16 cellular contexts compared by ENCODE assay signal in genomic region chr15:72269739-72270138, GRCh38. TPM values are rescaled to one million over a fixed set of nuclear protein-coding genes. Genes with fewer than 3 reads are reported as not detected.
A peak's percentile ranks its signal among the peaks of the same experiment; 100 is the strongest.
DNase-seq lines count a peak whose midpoint lies in the region; ATAC-seq, FAIRE-seq and TF ChIP-seq lines count a peak whose summit lies in the region.
"Had no signal": no experiment of that assay in that cellular context is flagged by ENCODE, and none has a peak within 500 bp of the region (broad histone marks: within the 10 kb centered on the region; RNA-seq: fewer than 3 reads in every experiment).

No MANE protein-coding gene starts in this region.

- no peak for TF ChIP-seq CTCF in HEK293 (tag by site-specific recombination; IDR thresholded peaks at IDR 0.05)
- TF ChIP-seq CTCF in K562 (IDR thresholded peaks at IDR 0.05 in 2 of 3, conservative IDR thresholded peaks at IDR 0.05 in 1 of 3; ENCODE audit: insufficient read depth in 2 of 3, low read depth in 1 of 3, low read length in 3 of 3) = no peak
- no peak for TF ChIP-seq CTCF in neural cell (IDR thresholded peaks at IDR 0.05; ENCODE audit: poor library complexity, severe bottlenecking)

- H3K27ac Mint-ChIP-seq in activated CD4-positive, alpha-beta T cell treated with anti-CD3 and anti-CD28 coated beads for 36 hours = peak overlapping the region; percentile 11
- H3K27ac Mint-ChIP-seq in activated CD4-positive, alpha-beta T cell treated with anti-CD3 and anti-CD28 coated beads, Interleukin-2, amount 10 ng/mL, durations not matched to agents 7 days and 5 days = no peak overlapping the region
- no peak overlapping the region for H3K27ac Mint-ChIP-seq in T-helper 2 cell treated with Interferon-gamma antibody and Interleukin-4, amounts not matched to agents 5 μg/mL and 100 μg/mL, for 36 hours
- H3K27ac Mint-ChIP-seq: GM23338 had no signal

- no TSS peak for BruUV-seq in K562 (replicated peaks; lab: Mats Ljungman, UMichigan)

- no peak overlapping the region for H2AFZ ChIP-seq in K562 (ENCODE audit: low read depth, low read length)
- H2AFZ ChIP-seq in neural cell (ENCODE audit: low read depth, low read length) = no peak overlapping the region
- no peak overlapping the region for H2AFZ ChIP-seq in mesenchymal stem cell (ENCODE audit: low read depth, low read length)
- H2AFZ ChIP-seq: GM23338 had no signal

- H3K79me1 ChIP-seq in mesenchymal stem cell (replicated peaks; ENCODE audit: low read length, poor library complexity, severe bottlenecking) = peaks cover 31% of the 10 kb centered on the region

- H3K4me3 ChIP-seq in HEK293 (ENCODE audit: low read depth, low read length) = no peak overlapping the region
- H3K4me3 ChIP-seq in K562 = no peak overlapping the region
- peak overlapping the region; percentile 82 for H3K4me3 ChIP-seq in neural cell (ENCODE audit: low read length)
- no peak overlapping the region for H3K4me3 ChIP-seq in mesenchymal stem cell (ENCODE audit: insufficient read depth in 1 of 2, low read depth in 1 of 2, low read length in 2 of 2)
- H3K4me3 ChIP-seq: GM23338 had no signal

- peaks cover 6% of the 10 kb centered on the region; the same call in 1 of the 2 replicates for H3K4me1 ChIP-seq in HEK293 (ENCODE audit: control insufficient read depth, insufficient read depth, low read length)
- H3K4me1 ChIP-seq in K562 (replicated peaks in 1 of 2; ENCODE audit: control insufficient read depth in 2 of 2, insufficient read depth in 2 of 2, low read length in 2 of 2) = peaks cover 12 to 17% of the 10 kb centered on the region in 2 experiments; a peak in 4 of 5 replicates
- peaks cover 3% of the 10 kb centered on the region for H3K4me1 ChIP-seq in mesenchymal stem cell (ENCODE audit: control insufficient read depth, insufficient read depth, low read depth, low read length)

- no peak overlapping the region for H2BK12ac ChIP-seq in mesenchymal stem cell (ENCODE audit: low read length in 2 of 2)

- no peaks in the 10 kb centered on the region for H3K9me1 ChIP-seq in K562 (ENCODE audit: control insufficient read depth, insufficient read depth, low read length)

- peaks cover 38% of the 10 kb centered on the region for H3K36me3 Mint-ChIP-seq in activated CD4-positive, alpha-beta T cell treated with anti-CD3 and anti-CD28 coated beads for 36 hours (ENCODE audit: low read depth)
- peaks cover 34% of the 10 kb centered on the region for H3K36me3 Mint-ChIP-seq in activated CD4-positive, alpha-beta T cell treated with anti-CD3 and anti-CD28 coated beads, Interleukin-2, amount 10 ng/mL, durations not matched to agents 7 days and 5 days (ENCODE audit: low read depth)
- peaks cover 22% of the 10 kb centered on the region for H3K36me3 Mint-ChIP-seq in T-helper 2 cell treated with Interferon-gamma antibody and Interleukin-4, amounts not matched to agents 5 μg/mL and 100 μg/mL, for 36 hours (ENCODE audit: low read depth)

- H2AK5ac ChIP-seq in mesenchymal stem cell (ENCODE audit: low read length, severe bottlenecking) = no peak overlapping the region

- peaks cover 47% of the 10 kb centered on the region for H3K4me1 Mint-ChIP-seq in activated CD4-positive, alpha-beta T cell treated with anti-CD3 and anti-CD28 coated beads for 36 hours
- H3K4me1 Mint-ChIP-seq in activated CD4-positive, alpha-beta T cell treated with anti-CD3 and anti-CD28 coated beads, Interleukin-2, amount 10 ng/mL, durations not matched to agents 7 days and 5 days = peaks cover 38% of the 10 kb centered on the region
- H3K4me1 Mint-ChIP-seq in T-helper 2 cell treated with Interferon-gamma antibody and Interleukin-4, amounts not matched to agents 5 μg/mL and 100 μg/mL, for 36 hours (ENCODE audit: low read depth) = peaks cover 29% of the 10 kb centered on the region

- H4K91ac ChIP-seq in mesenchymal stem cell (ENCODE audit: low read length) = no peak overlapping the region

- no peaks in the 10 kb centered on the region for H3F3A ChIP-seq in neural cell (ENCODE audit: insufficient read depth, low read length, poor library complexity, severe bottlenecking)

- in situ Hi-C loops in K562 (cut with MboI) = loop anchor here (5.0 kb wide), 1 partner anchor 57 kb away; no protein-coding TSS in a partner anchor

- H3K9ac ChIP-seq in K562 (ENCODE audit: insufficient read depth in 1 of 2, low read depth in 2 of 2, low read length in 2 of 2) (no peak overlapping the region), neural cell (ENCODE audit: low read length) (no peak overlapping the region), mesenchymal stem cell (ENCODE audit: low read length) (no peak overlapping the region)

- no peak overlapping the region for H3K4ac ChIP-seq in mesenchymal stem cell (ENCODE audit: low read depth in 1 of 2, low read length in 2 of 2)

- H3K14ac ChIP-seq in mesenchymal stem cell (ENCODE audit: low read length in 2 of 2) = no peak overlapping the region

- WGBS in K562 (ENCODE audit: insufficient coverage, low coverage, missing lambda C conversion rate) = 100% methylated on average over 2 of the region's 4 CpGs
- 100% methylated on average over 4 of the region's 4 CpGs for WGBS in mesenchymal stem cell

- POLR2A ChIA-PET in activated CD4-positive, alpha-beta T cell treated with anti-CD3 and anti-CD28 coated beads for 36 hours (lab: Charles Lee) = no interaction called here
- POLR2A ChIA-PET in activated CD4-positive, alpha-beta T cell treated with anti-CD3 and anti-CD28 coated beads, Interleukin-2, amount 10 ng/mL, durations not matched to agents 7 days and 5 days (lab: Charles Lee) = no interaction called here
- POLR2A ChIA-PET in HEK293 (lab: Yijun Ruan, JAX) = no interaction called here
- POLR2A ChIA-PET in K562 (lab: Yijun Ruan, JAX) = interaction anchor here (1.2 kb wide), 1 partner anchor 10 kb away, joined by 4 read pairs; no protein-coding TSS in a partner anchor

- H3K4me2 ChIP-seq in K562 (ENCODE audit: insufficient read depth, low read length) = no peak overlapping the region
- no peak overlapping the region for H3K4me2 ChIP-seq in neural cell (ENCODE audit: low read length)
- H3K4me2 ChIP-seq in mesenchymal stem cell (ENCODE audit: low read length, poor library complexity, severe bottlenecking) = no peak overlapping the region
- H3K4me2 ChIP-seq: GM23338 had no signal

- H3K27ac ChIP-seq in HEK293 (ENCODE audit: extremely low read depth, low read depth, low read length) = no peak overlapping the region
- no peak overlapping the region for H3K27ac ChIP-seq in K562 (ENCODE audit: extremely low read depth, low read depth, low read length)
- H3K27ac ChIP-seq in neural cell (ENCODE audit: low read length) = no peak overlapping the region
- no peak overlapping the region for H3K27ac ChIP-seq in mesenchymal stem cell (ENCODE audit: low read length, poor library complexity, severe bottlenecking)
- H3K27ac ChIP-seq: 22Rv1 had no signal

- intact Hi-C loops in activated CD4-positive, alpha-beta T cell treated with anti-CD3 and anti-CD28 coated beads for 36 hours (cut with DNase I, micrococcal nuclease) = loop anchor here (5.0 to 10.0 kb wide), 5 partner anchors 72 to 1725 kb away; partner anchors contain the start of genes ARIH1 (in 1 of the 2), GRAMD2A (in 1 of the 2), MYO9A (in 1 of the 2) and NEO1 (in 1 of the 2)
- intact Hi-C loops in K562 (cut with micrococcal nuclease) = no loop called here

- no peak for TF ChIP-seq POLR2A in K562 (conservative IDR thresholded peaks at IDR 0.05)

- no peaks in the 10 kb centered on the region for H3K9me3 Mint-ChIP-seq in activated CD4-positive, alpha-beta T cell treated with anti-CD3 and anti-CD28 coated beads for 36 hours (ENCODE audit: low read depth)
- no peaks in the 10 kb centered on the region for H3K9me3 Mint-ChIP-seq in activated CD4-positive, alpha-beta T cell treated with anti-CD3 and anti-CD28 coated beads, Interleukin-2, amount 10 ng/mL, durations not matched to agents 7 days and 5 days
- H3K9me3 Mint-ChIP-seq in T-helper 2 cell treated with Interferon-gamma antibody and Interleukin-4, amounts not matched to agents 5 μg/mL and 100 μg/mL, for 36 hours = no peaks in the 10 kb centered on the region
- H3K9me3 Mint-ChIP-seq: CD14-positive monocyte; CD8-positive, alpha-beta memory T cell; GM23338 had no signal

- H3K9me3 ChIP-seq in HEK293 (ENCODE audit: control insufficient read depth, insufficient read depth, low read depth, low read length) (no peaks in the 10 kb centered on the region), K562 (replicated peaks; ENCODE audit: control insufficient read depth, insufficient read depth, low read depth, low read length) (no peaks in the 10 kb centered on the region), neural cell (ENCODE audit: low read length) (no peaks in the 10 kb centered on the region), mesenchymal stem cell (ENCODE audit: control insufficient read depth, low read length) (no peaks in the 10 kb centered on the region)
- H3K9me3 ChIP-seq: Caco-2 had no signal

- H3K27me3 Mint-ChIP-seq in activated CD4-positive, alpha-beta T cell treated with anti-CD3 and anti-CD28 coated beads for 36 hours = no peaks in the 10 kb centered on the region
- no peaks in the 10 kb centered on the region for H3K27me3 Mint-ChIP-seq in activated CD4-positive, alpha-beta T cell treated with anti-CD3 and anti-CD28 coated beads, Interleukin-2, amount 10 ng/mL, durations not matched to agents 7 days and 5 days
- no peaks in the 10 kb centered on the region for H3K27me3 Mint-ChIP-seq in T-helper 2 cell treated with Interferon-gamma antibody and Interleukin-4, amounts not matched to agents 5 μg/mL and 100 μg/mL, for 36 hours (ENCODE audit: low read depth)
- H3K27me3 Mint-ChIP-seq: CD8-positive, alpha-beta memory T cell had no signal

- no peak for DNase-seq in activated CD4-positive, alpha-beta T cell treated with anti-CD3 and anti-CD28 coated beads for 36 hours
- no peak for DNase-seq in activated CD4-positive, alpha-beta T cell treated with anti-CD3 and anti-CD28 coated beads, Interleukin-2, amount 10 ng/mL, durations not matched to agents 7 days and 5 days
- DNase-seq in K562 (ENCODE audit: extremely low read depth in 1 of 4, low spot score in 3 of 4) = no peak
- DNase-seq in T-helper 2 cell treated with Interferon-gamma antibody and Interleukin-4, amounts not matched to agents 5 μg/mL and 100 μg/mL, for 36 hours (ENCODE audit: low spot score) = no peak
- DNase-seq in mesenchymal stem cell = no peak
- DNase-seq: Caco-2; CD8-positive, alpha-beta memory T cell; GF-D8; H7 had no signal

- ATAC-seq in activated CD4-positive, alpha-beta T cell treated with anti-CD3 and anti-CD28 coated beads for 36 hours = no peak
- ATAC-seq in K562 (no peak), HG02610 (IDR thresholded peaks at IDR 0.05; ENCODE audit: unreplicated experiment) (no peak)
- ATAC-seq: GM23338 had no signal

- no peak overlapping the region for H2BK120ac ChIP-seq in mesenchymal stem cell (ENCODE audit: low read depth, low read length)

- H3K36me3 ChIP-seq in HEK293 (ENCODE audit: control insufficient read depth in 2 of 2, insufficient read depth in 1 of 2, low read length in 2 of 2) (peaks cover 59 to 64% of the 10 kb centered on the region in 2 experiments), K562 (ENCODE audit: control insufficient read depth, insufficient read depth, low read length) (peaks cover 58% of the 10 kb centered on the region; the same call in 2 of the 3 replicates), neural cell (ENCODE audit: insufficient read depth, low read length) (no peaks in the 10 kb centered on the region), mesenchymal stem cell (ENCODE audit: control insufficient read depth in 1 of 2, insufficient read depth in 2 of 2, low read depth in 1 of 2, low read length in 2 of 2) (peaks cover 22 to 58% of the 10 kb centered on the region in 2 experiments)

- H3K79me2 ChIP-seq in K562 (ENCODE audit: control insufficient read depth, insufficient read depth, low read length) = peaks cover 23% of the 10 kb centered on the region
- H3K79me2 ChIP-seq in neural cell (replicated peaks; ENCODE audit: insufficient read depth, low read length) = peaks cover 27% of the 10 kb centered on the region

- no peaks in the 10 kb centered on the region for H3K9me2 ChIP-seq in neural cell (ENCODE audit: insufficient read depth, low read length)

- H2BK15ac ChIP-seq in mesenchymal stem cell (ENCODE audit: low read depth, poor library complexity, severe bottlenecking) = no peak overlapping the region

- no peaks in the 10 kb centered on the region for H4K20me1 ChIP-seq in K562 (replicated peaks; ENCODE audit: control insufficient read depth, insufficient read depth, low read length)
- no peaks in the 10 kb centered on the region for H4K20me1 ChIP-seq in neural cell (ENCODE audit: insufficient read depth)

- FAIRE-seq in K562 (lab: Jason Lieb, UNC) = no peak

- H3K27me3 ChIP-seq in K562 (ENCODE audit: control insufficient read depth in 2 of 2, insufficient read depth in 2 of 2, low read length in 2 of 2) (no peaks in the 10 kb centered on the region), neural cell (ENCODE audit: insufficient read depth, low read depth, low read length) (no peaks in the 10 kb centered on the region), mesenchymal stem cell (ENCODE audit: control insufficient read depth in 1 of 2, insufficient read depth in 1 of 2, low read length in 2 of 2) (no peaks in the 10 kb centered on the region)

- TF ChIP-seq RAD21 in K562 (CRISPR knock-in tag; conservative IDR thresholded peaks at IDR 0.05 in 1 of 2, IDR thresholded peaks at IDR 0.05 in 1 of 2) (no peak), neural cell (conservative IDR thresholded peaks at IDR 0.05) (no peak)

- no peak overlapping the region for H3K18ac ChIP-seq in mesenchymal stem cell (ENCODE audit: low read depth in 1 of 2, low read length in 2 of 2)

- no peak overlapping the region for H3K23ac ChIP-seq in mesenchymal stem cell (ENCODE audit: low read length in 2 of 2)

- CTCF ChIA-PET in activated CD4-positive, alpha-beta T cell treated with anti-CD3 and anti-CD28 coated beads for 36 hours (lab: Charles Lee) = interaction anchor here (1.1 to 1.9 kb wide), 2 partner anchors 43 to 71 kb away, joined by 3 to 4 read pairs; no protein-coding TSS in a partner anchor
- CTCF ChIA-PET in activated CD4-positive, alpha-beta T cell treated with anti-CD3 and anti-CD28 coated beads, Interleukin-2, amount 10 ng/mL, durations not matched to agents 7 days and 5 days (lab: Charles Lee) = interaction anchor here (0.7 to 2.0 kb wide), 2 partner anchors 9 to 43 kb away, joined by 3 to 5 read pairs; no protein-coding TSS in a partner anchor
- CTCF ChIA-PET in HEK293 (lab: Yijun Ruan, JAX) = interaction anchor here (0.8 to 1.8 kb wide), 3 partner anchors 15 to 72 kb away, joined by 4 to 6 read pairs (median 4); partner anchors contain the start of gene GRAMD2A
- CTCF ChIA-PET in K562 (lab: Yijun Ruan, JAX; ENCODE audit: low intra/inter-chr PET ratio) = no interaction called here

- no peak overlapping the region for H3K4me3 Mint-ChIP-seq in activated CD4-positive, alpha-beta T cell treated with anti-CD3 and anti-CD28 coated beads for 36 hours
- H3K4me3 Mint-ChIP-seq in activated CD4-positive, alpha-beta T cell treated with anti-CD3 and anti-CD28 coated beads, Interleukin-2, amount 10 ng/mL, durations not matched to agents 7 days and 5 days = no peak overlapping the region
- H3K4me3 Mint-ChIP-seq in T-helper 2 cell treated with Interferon-gamma antibody and Interleukin-4, amounts not matched to agents 5 μg/mL and 100 μg/mL, for 36 hours = no peak overlapping the region
- H3K4me3 Mint-ChIP-seq: CD14-positive monocyte, GM23338 had no signal

- TF ChIP-seq EP300 in K562 (IDR thresholded peaks at IDR 0.05; ENCODE audit: low read length) (no peak), neural cell (conservative IDR thresholded peaks at IDR 0.05; ENCODE audit: poor library complexity, severe bottlenecking) (no peak)

- no peak overlapping the region for H2BK5ac ChIP-seq in mesenchymal stem cell (ENCODE audit: low read depth, low read length, poor library complexity, severe bottlenecking)

- no peak overlapping the region for H4K8ac ChIP-seq in mesenchymal stem cell (ENCODE audit: low read length)

RNA-seq across cellular contexts. Expression of gene PARP6, which starts 2.6 kb away (rescaled TPM):
- 10 to 100 TPM; 41.4 to 58.2 TPM for total RNA-seq in activated CD4-positive, alpha-beta T cell treated with anti-CD3 and anti-CD28 coated beads for 36 hours
- total RNA-seq in activated CD4-positive, alpha-beta T cell treated with anti-CD3 and anti-CD28 coated beads, Interleukin-2, amount 10 ng/mL, durations not matched to agents 7 days and 5 days = 10 to 100 TPM; 62.9 to 69.2 TPM
- 208 and 213 TPM in 2 replicates for total RNA-seq in K562 (2011; cell fraction: chromatin; rRNA removed; ENCODE audit: low replicate concordance)
- 96.4 and 99.1 TPM in 2 replicates for total RNA-seq in K562 (2011; cell fraction: nucleolus; rRNA removed)
- 121 and 131 TPM in 2 replicates for total RNA-seq in K562 (2011; cell fraction: nucleoplasm; rRNA removed)
- total RNA-seq in K562 (2014; rRNA removed) = 24.1 and 24.9 TPM in 2 replicates
- 26.3 and 28.3 TPM in 2 replicates for total RNA-seq in K562 (2014; rRNA removed; fragmentation: Illumina TruSeq; extraction: Trizol)
- 25.2 and 27.8 TPM in 2 replicates for total RNA-seq in K562 (2015; rRNA removed; fragmentation: Illumina TruSeq; extraction: Trizol)
- 35.0 and 42.9 TPM in 2 replicates for total RNA-seq in K562 (2021)
- polyA plus RNA-seq in K562 (2011; rRNA removed) = 83.2 and 105 TPM in 2 replicates
- polyA plus RNA-seq in K562 (2011; cell fraction: cytosol; rRNA removed) = 42.2 and 64.2 TPM in 2 replicates
- 595 and 718 TPM in 2 replicates for polyA plus RNA-seq in K562 (2011; cell fraction: nucleus; rRNA removed)
- 35.3 and 84.4 TPM in 2 replicates for polyA plus RNA-seq in K562 (2012)
- polyA plus RNA-seq in K562 (2014; fragmentation: Illumina TruSeq; extraction: Trizol) = 34.4 and 41.7 TPM in 2 replicates
- polyA plus RNA-seq in K562 (2014; fragmentation: Nextera tagmentation; extraction: Ambion mirVana) = 10 to 100 TPM; 14.8 to 18.9 TPM
- 39.3 and 43.4 TPM in 2 replicates for polyA plus RNA-seq in K562 (2014; rRNA removed)
- 53.4 and 76.3 TPM in 2 replicates for polyA minus RNA-seq in K562 (2011; rRNA and poly(A)+ RNA removed)
- 12.4 and 15.7 TPM in 2 replicates for polyA minus RNA-seq in K562 (2011; cell fraction: cytosol; rRNA and poly(A)+ RNA removed)
- polyA minus RNA-seq in K562 (2011; cell fraction: nucleus; rRNA and poly(A)+ RNA removed) = 62.1 and 102 TPM in 2 replicates
- 200 and 218 TPM in 2 replicates for polyA plus RNA-seq in neural cell
- 138 and 150 TPM in 2 replicates for polyA minus RNA-seq in neural cell
- 35.6 TPM for polyA plus RNA-seq in mesenchymal stem cell (2013, experiment 1 of 2)
- polyA plus RNA-seq in mesenchymal stem cell (2013, experiment 2 of 2) = 36.7 TPM

RNA-seq across cellular contexts. Expression of gene PKM, which starts 38.7 kb away (rescaled TPM):
- total RNA-seq in activated CD4-positive, alpha-beta T cell treated with anti-CD3 and anti-CD28 coated beads for 36 hours = 1,000 to 10,000 TPM; 2,479 to 3,112 TPM
- 1,000 to 10,000 TPM; 1,098 to 1,149 TPM for total RNA-seq in activated CD4-positive, alpha-beta T cell treated with anti-CD3 and anti-CD28 coated beads, Interleukin-2, amount 10 ng/mL, durations not matched to agents 7 days and 5 days
- 776 and 1,084 TPM in 2 replicates for total RNA-seq in K562 (2011; cell fraction: chromatin; rRNA removed; ENCODE audit: low replicate concordance)
- total RNA-seq in K562 (2011; cell fraction: nucleolus; rRNA removed) = 622 and 649 TPM in 2 replicates
- total RNA-seq in K562 (2011; cell fraction: nucleoplasm; rRNA removed) = 690 and 711 TPM in 2 replicates
- 368 and 422 TPM in 2 replicates for total RNA-seq in K562 (2014; rRNA removed)
- total RNA-seq in K562 (2014; rRNA removed; fragmentation: Illumina TruSeq; extraction: Trizol) = 309 and 338 TPM in 2 replicates
- 472 and 481 TPM in 2 replicates for total RNA-seq in K562 (2015; rRNA removed; fragmentation: Illumina TruSeq; extraction: Trizol)
- total RNA-seq in K562 (2021) = 466 and 471 TPM in 2 replicates
- polyA plus RNA-seq in K562 (2011; rRNA removed) = 825 and 845 TPM in 2 replicates
- polyA plus RNA-seq in K562 (2011; cell fraction: cytosol; rRNA removed) = 818 and 936 TPM in 2 replicates
- polyA plus RNA-seq in K562 (2011; cell fraction: nucleus; rRNA removed) = 810 and 976 TPM in 2 replicates
- polyA plus RNA-seq in K562 (2012) = 655 and 840 TPM in 2 replicates
- 507 and 521 TPM in 2 replicates for polyA plus RNA-seq in K562 (2014; fragmentation: Illumina TruSeq; extraction: Trizol)
- polyA plus RNA-seq in K562 (2014; fragmentation: Nextera tagmentation; extraction: Ambion mirVana) = 100 to 1,000 TPM; 140 to 308 TPM
- 383 and 417 TPM in 2 replicates for polyA plus RNA-seq in K562 (2014; rRNA removed)
- 1,620 and 1,672 TPM in 2 replicates for polyA minus RNA-seq in K562 (2011; rRNA and poly(A)+ RNA removed)
- polyA minus RNA-seq in K562 (2011; cell fraction: cytosol; rRNA and poly(A)+ RNA removed) = 474 and 637 TPM in 2 replicates
- polyA minus RNA-seq in K562 (2011; cell fraction: nucleus; rRNA and poly(A)+ RNA removed) = 388 and 642 TPM in 2 replicates
- 361 and 383 TPM in 2 replicates for polyA plus RNA-seq in neural cell
- polyA minus RNA-seq in neural cell = 293 and 323 TPM in 2 replicates
- 999 TPM for polyA plus RNA-seq in mesenchymal stem cell (2013, experiment 1 of 2)
- polyA plus RNA-seq in mesenchymal stem cell (2013, experiment 2 of 2) = 982 TPM

RNA-seq across cellular contexts. Expression of gene CELF6, which starts 50.2 kb away (rescaled TPM):
- total RNA-seq in activated CD4-positive, alpha-beta T cell treated with anti-CD3 and anti-CD28 coated beads for 36 hours = under 1 TPM; 0.37 to 0.40 TPM
- total RNA-seq in activated CD4-positive, alpha-beta T cell treated with anti-CD3 and anti-CD28 coated beads, Interleukin-2, amount 10 ng/mL, durations not matched to agents 7 days and 5 days = 1 to 10 TPM; 1.0 to 1.2 TPM
- not detected in 2 replicates for total RNA-seq in K562 (2011; cell fraction: chromatin; rRNA removed; ENCODE audit: low replicate concordance)
- total RNA-seq in K562 (2011; cell fraction: nucleolus; rRNA removed) = not detected in 2 replicates
- not detected in 2 replicates for total RNA-seq in K562 (2011; cell fraction: nucleoplasm; rRNA removed)
- 0.04 TPM in 1 of 2 replicates, not detected in the other for total RNA-seq in K562 (2014; rRNA removed)
- not detected in 2 replicates for total RNA-seq in K562 (2014; rRNA removed; fragmentation: Illumina TruSeq; extraction: Trizol)
- 0.08 TPM in 1 of 2 replicates, not detected in the other for total RNA-seq in K562 (2015; rRNA removed; fragmentation: Illumina TruSeq; extraction: Trizol)
- total RNA-seq in K562 (2021) = not detected in 2 replicates
- 0.03 TPM in 1 of 2 replicates, not detected in the other for polyA plus RNA-seq in K562 (2011; rRNA removed)
- 0.09 TPM in 1 of 2 replicates, not detected in the other for polyA plus RNA-seq in K562 (2011; cell fraction: cytosol; rRNA removed)
- polyA plus RNA-seq in K562 (2011; cell fraction: nucleus; rRNA removed) = 0.55 and 0.58 TPM in 2 replicates
- 0.04 and 0.30 TPM in 2 replicates for polyA plus RNA-seq in K562 (2012)
- not detected in 2 replicates for polyA plus RNA-seq in K562 (2014; fragmentation: Illumina TruSeq; extraction: Trizol)
- under 1 TPM in 1 of 2 experiments, not detected in 1; 0.01 TPM for polyA plus RNA-seq in K562 (2014; fragmentation: Nextera tagmentation; extraction: Ambion mirVana)
- 0.11 TPM in 1 of 2 replicates, not detected in the other for polyA plus RNA-seq in K562 (2014; rRNA removed)
- not detected in 2 replicates for polyA minus RNA-seq in K562 (2011; rRNA and poly(A)+ RNA removed)
- not detected in 2 replicates for polyA minus RNA-seq in K562 (2011; cell fraction: cytosol; rRNA and poly(A)+ RNA removed)
- polyA minus RNA-seq in K562 (2011; cell fraction: nucleus; rRNA and poly(A)+ RNA removed) = not detected in 2 replicates
- polyA plus RNA-seq in neural cell = 68.6 and 90.1 TPM in 2 replicates
- 36.9 and 40.2 TPM in 2 replicates for polyA minus RNA-seq in neural cell
- 0.25 TPM for polyA plus RNA-seq in mesenchymal stem cell (2013, experiment 1 of 2)
- 0.41 TPM for polyA plus RNA-seq in mesenchymal stem cell (2013, experiment 2 of 2)
- total RNA-seq: A673, Caco-2 had no signal
- polyA plus RNA-seq: CD14-positive monocyte; CD8-positive, alpha-beta memory T cell; GM23338 had no signal
